22 cellular contexts compared by ENCODE assay signal in the genomic region with DNA sequence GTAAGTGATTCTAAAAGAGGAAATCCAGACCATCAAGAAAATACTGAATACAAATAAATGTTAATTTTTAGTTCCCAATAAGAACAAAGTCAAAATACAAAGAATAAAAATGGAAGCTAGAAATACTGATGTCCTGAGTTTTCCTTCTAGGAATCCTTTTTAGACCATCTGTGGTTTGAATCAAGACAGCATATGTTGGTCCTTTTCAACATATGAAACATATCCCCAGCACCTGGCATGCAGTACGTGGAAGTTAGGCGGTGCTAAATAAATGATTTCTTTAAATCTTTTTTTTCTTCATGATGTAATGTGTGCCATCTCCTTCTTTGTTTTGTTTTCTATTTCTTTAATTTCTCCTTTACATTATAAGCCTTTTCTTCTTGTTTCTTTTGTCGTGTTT. TPM values are rescaled to one million over a fixed set of nuclear protein-coding genes. Genes with fewer than 3 reads are reported as not detected.
DNase-seq lines count a peak whose midpoint lies in the region; ATAC-seq and TF ChIP-seq lines count a peak whose summit lies in the region.
"Had no signal": no experiment of that assay in that cellular context is flagged by ENCODE, and none has a peak within 500 bp of the region (broad histone marks: within the 10 kb centered on the region; RNA-seq: fewer than 3 reads in every experiment).

No MANE protein-coding gene starts in this region.

- H2AFZ ChIP-seq in OCI-LY3 (ENCODE audit: low read depth, low read length) = no peak overlapping the region
- H2AFZ ChIP-seq: GM23338 had no signal

- H3K36me3 ChIP-seq in OCI-LY3 (replicated peaks; ENCODE audit: low read depth, low read length) (no peaks in the 10 kb centered on the region), thyroid gland (no peaks in the 10 kb centered on the region)

- peaks cover 14% of the 10 kb centered on the region for H3K4me1 ChIP-seq in OCI-LY3 (ENCODE audit: low read length)
- no peaks in the 10 kb centered on the region for H3K4me1 ChIP-seq in thyroid gland

- H3K36me3 Mint-ChIP-seq in nephron progenitor cell (ENCODE audit: low read depth) = peaks cover 35% of the 10 kb centered on the region
- H3K36me3 Mint-ChIP-seq: IgD-negative memory B cell, T-cell had no signal

- WGBS in thyroid gland, 2 donors = 63 to 64% methylated on average over 3 of the region's 3 CpGs

- no peak for TF ChIP-seq CTCF in OCI-LY3 (IDR thresholded peaks at IDR 0.05; ENCODE audit: low read depth, low read length)
- TF ChIP-seq CTCF in nephron progenitor cell (IDR thresholded peaks at IDR 0.05) = no peak
- no peak for TF ChIP-seq CTCF in thyroid gland (IDR thresholded peaks at IDR 0.05)

- peaks cover 17% of the 10 kb centered on the region for H3K79me2 ChIP-seq in OCI-LY3 (ENCODE audit: low read length)

- no peak overlapping the region for H3K9ac ChIP-seq in OCI-LY3 (ENCODE audit: low read length)
- H3K9ac ChIP-seq: BLaER1 treated with 17β-estradiol and CSF1 and Interleukin-3, amounts not matched to agents 10 nM and 100 nM; KMS-11 had no signal

- ATAC-seq in HG02981 (IDR thresholded peaks at IDR 0.05; ENCODE audit: unreplicated experiment) = no peak
- ATAC-seq: GM12878, GM23338, T-cell had no signal

- intact Hi-C loops in thyroid gland (cut with DNase I) = no loop called here

- H3K27ac ChIP-seq in OCI-LY3 (ENCODE audit: low read length) (no peak overlapping the region), thyroid gland (no peak overlapping the region)
- H3K27ac ChIP-seq: BLaER1 treated with 17β-estradiol and CSF1 and Interleukin-3, amounts not matched to agents 10 nM and 100 nM; HL-60; KMS-11; RWPE1 had no signal

- H3K27me3 Mint-ChIP-seq in nephron progenitor cell (ENCODE audit: low read depth, poor library complexity) = no peaks in the 10 kb centered on the region
- H3K27me3 Mint-ChIP-seq: CD4-positive, alpha-beta T cell; IgD-negative memory B cell; T-cell had no signal

- no peak for TF ChIP-seq POLR2A in thyroid gland (IDR thresholded peaks at IDR 0.05)

- H3K27me3 ChIP-seq in OCI-LY3 (ENCODE audit: low read depth, low read length) = no peaks in the 10 kb centered on the region
- no peaks in the 10 kb centered on the region for H3K27me3 ChIP-seq in thyroid gland
- H3K27me3 ChIP-seq: BLaER1 treated with 17β-estradiol and CSF1 and Interleukin-3, amounts not matched to agents 10 nM and 100 nM had no signal

- peak overlapping the region; percentile 13; the same call in 1 of the 2 replicates for H3K4me2 ChIP-seq in OCI-LY3 (ENCODE audit: low read length)
- H3K4me2 ChIP-seq: GM23338, KMS-11 had no signal

- no peak overlapping the region for H3K4me3 ChIP-seq in OCI-LY3 (ENCODE audit: low read length)
- H3K4me3 ChIP-seq in thyroid gland (replicated peaks in 1 of 3) = no peak overlapping the region
- H3K4me3 ChIP-seq: BLaER1 treated with 17β-estradiol and CSF1 and Interleukin-3, amounts not matched to agents 10 nM and 100 nM; GM12878; GM23338 had no signal

- peaks cover 13% of the 10 kb centered on the region for H3K9me3 Mint-ChIP-seq in nephron progenitor cell
- H3K9me3 Mint-ChIP-seq: CD4-positive, alpha-beta T cell; H9; IgD-negative memory B cell; T-cell had no signal

- no peaks in the 10 kb centered on the region for H3K4me1 Mint-ChIP-seq in nephron progenitor cell
- H3K4me1 Mint-ChIP-seq: T-cell had no signal

- peak overlapping the region; percentile 46 for H3K27ac Mint-ChIP-seq in nephron progenitor cell
- H3K27ac Mint-ChIP-seq: CD4-positive, alpha-beta T cell; IgD-negative memory B cell had no signal

- DNase-seq in DMS 273 (lab: John Stamatoyannopoulos, UW; ENCODE audit: unreplicated experiment) = peak; percentile 80
- peak; percentile 53 for DNase-seq in NCI-H2171 (lab: John Stamatoyannopoulos, UW)
- DNase-seq in nephron progenitor cell = no peak
- no peak for DNase-seq in thyroid gland
- DNase-seq in activated CD4-positive, alpha-beta T cell treated with anti-CD3 and anti-CD28 coated beads, Interleukin-2, amount 50 U/mL, for 48 hours = no peak
- DNase-seq: CD4-positive, alpha-beta T cell; GDM1; H9; NCI-H1048; NCI-H1694; NCI-H2029 treated with DMSO at 0.1 percent for 48 hours; SHP77; T-cell had no signal

- H3K4me3 Mint-ChIP-seq in nephron progenitor cell = no peak overlapping the region
- H3K4me3 Mint-ChIP-seq: CD4-positive, alpha-beta T cell; GM23338; H9; IgD-negative memory B cell; T-cell had no signal

- H3K9me3 ChIP-seq in OCI-LY3 (ENCODE audit: insufficient read depth, low read length) (no peaks in the 10 kb centered on the region), thyroid gland (no peaks in the 10 kb centered on the region)

- peaks cover 22% of the 10 kb centered on the region for H4K20me1 ChIP-seq in OCI-LY3 (ENCODE audit: insufficient read depth, low read length)

RNA-seq across cellular contexts. Expression of a gene that starts 34.0 kb away (rescaled TPM):
- 10 to 100 TPM in 2 of 4 donors, 1 to 10 TPM in 2; 8.3 to 11.2 (median 9.6) TPM for total RNA-seq in thyroid gland

Comparison
In these comparisons a context has a peak if more than half of its experiments do, and no peak if none do; other contexts are left out.
1. DNase-seq: peak in DMS 273 (single experiment) and NCI-H2171 (single experiment); none in nephron progenitor cell (single experiment), thyroid gland (0 of 2) and activated CD4-positive, alpha-beta T cell treated with anti-CD3 and anti-CD28 coated beads, Interleukin-2, amount 50 U/mL, for 48 hours (0 of 2).